In the genomic region with DNA sequence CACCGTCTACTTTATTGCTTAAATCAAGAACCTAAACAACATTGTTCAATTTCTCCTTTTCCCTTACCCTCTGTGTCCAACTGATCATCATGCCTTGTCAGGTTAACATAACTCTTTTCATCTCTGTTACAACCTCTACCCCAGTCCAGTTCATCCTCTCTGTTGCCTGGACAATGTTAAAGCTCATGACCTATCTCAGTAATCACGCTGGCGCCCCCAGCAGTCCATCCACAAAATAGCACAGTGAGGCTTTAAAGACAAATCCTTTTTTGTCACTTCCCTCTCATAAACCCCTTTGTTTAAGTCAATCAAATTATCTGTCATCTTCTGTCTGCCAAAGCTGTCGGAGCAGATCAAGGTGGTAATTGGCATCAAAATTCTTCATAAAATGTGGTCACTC, we compare ENCODE assay signal across 8 cellular contexts.
A peak's percentile ranks its signal among the peaks of the same experiment; 100 is the strongest.
DNase-seq lines count a peak whose midpoint lies in the region; ATAC-seq, FAIRE-seq and TF ChIP-seq lines count a peak whose summit lies in the region.

No MANE protein-coding gene starts in this region.

- H2AFZ ChIP-seq in MM.1S (ENCODE audit: low read length) (no peak overlapping the region), H1 (ENCODE audit: low read length) (no peak overlapping the region)

- H3K9me2 ChIP-seq in MM.1S (replicated peaks; ENCODE audit: insufficient read depth, low read length), result no peaks in the 10 kb centered on the region

- H3K4me1 ChIP-seq in MM.1S (ENCODE audit: low read length) (no peaks in the 10 kb centered on the region), H1 (replicated peaks in 1 of 4; ENCODE audit: control insufficient read depth in 3 of 4, insufficient read depth in 4 of 4, low read length in 3 of 4) (no peaks in the 10 kb centered on the region)

- H3K27ac ChIP-seq in MM.1S (ENCODE audit: low read length) (no peak overlapping the region), H1 (ENCODE audit: low read depth, low read length) (no peak overlapping the region)

- no peaks in the 10 kb centered on the region for H3K27me3 ChIP-seq in MM.1S (replicated peaks; ENCODE audit: insufficient read depth, low read length)
- no peaks in the 10 kb centered on the region for H3K27me3 ChIP-seq in H1 (replicated peaks in 1 of 4; ENCODE audit: control insufficient read depth in 3 of 4, extremely low read depth in 1 of 4, insufficient read depth in 3 of 4, low read length in 3 of 4)

- no peak overlapping the region for H2AK5ac ChIP-seq in H1 (ENCODE audit: low read depth, low read length)

- peak; percentile 80 to 84 for TF ChIP-seq RAD21 in H1 (IDR thresholded peaks at IDR 0.05 in 1 of 2, conservative IDR thresholded peaks at IDR 0.05 in 1 of 2; ENCODE audit: low read depth in 2 of 2, low read length in 2 of 2)

- H3K14ac ChIP-seq in H1 (ENCODE audit: insufficient read length), result no peak overlapping the region

- H3K23ac ChIP-seq in H1 (ENCODE audit: insufficient read length), result no peak overlapping the region

- H4K8ac ChIP-seq in H1 (ENCODE audit: extremely low read depth, insufficient read depth, low read length), result no peak overlapping the region

- peaks cover 13% of the 10 kb centered on the region for H3K36me3 Mint-ChIP-seq in activated CD4-positive, alpha-beta T cell treated with anti-CD3 and anti-CD28 coated beads, Interleukin-2, amount 10 ng/mL, durations not matched to agents 24 days and 14 days (ENCODE audit: low read depth)
- no peaks in the 10 kb centered on the region for H3K36me3 Mint-ChIP-seq in natural killer cell

- 45% methylated on average over 4 of the region's 4 CpGs; no CpG with 5 or more reads in 1 of the 2 experiments for WGBS in H1 (ENCODE audit: extremely low coverage in 1 of 2, insufficient coverage in 1 of 2, insufficient read length in 1 of 2, insufficient replicate concordance in 2 of 2, low coverage in 1 of 2, low lambda C conversion rate in 2 of 2, missing lambda C conversion rate in 1 of 2), 2 experiments

- H3K23me2 ChIP-seq in H1 (ENCODE audit: low read depth, low read length), result no peaks in the 10 kb centered on the region

- DNase-seq in A172 (ENCODE audit: low spot score), result peak; percentile 7
- DNase-seq in MM.1S, result peak; percentile 20
- DNase-seq in activated CD4-positive, alpha-beta T cell treated with anti-CD3 and anti-CD28 coated beads, Interleukin-2, amount 10 ng/mL, durations not matched to agents 24 days and 14 days, result peak; percentile 87
- peak in 1 of 2 experiments; percentile 76 for DNase-seq in H1 (ENCODE audit: low read depth in 1 of 2, low spot score in 2 of 2)
- peak; percentile 48 for DNase-seq in natural killer cell
- DNase-seq in urothelium cell line (ENCODE audit: low spot score), result peak; percentile 16

- POLR2A ChIA-PET in H1 (lab: Charles Lee; ENCODE audit: partially characterized antibody), result interaction anchor here (1.2 to 1.7 kb wide), 3 partner anchors 9 to 133 kb away, joined by 3 to 4 read pairs (median 3); no protein-coding TSS in a partner anchor

- peak; percentile 56 for ATAC-seq in GM18511 (IDR thresholded peaks at IDR 0.05; ENCODE audit: unreplicated experiment)
- ATAC-seq in natural killer cell, result peak; percentile 70 to 86 (median 70)
- no peak for ATAC-seq in HG03095 (IDR thresholded peaks at IDR 0.05; ENCODE audit: unreplicated experiment)

- H3K4me3 ChIP-seq in MM.1S (ENCODE audit: low read length) (no peak overlapping the region), H1 (ENCODE audit: extremely low read depth in 1 of 4, insufficient read depth in 2 of 4, low read depth in 3 of 4, low read length in 4 of 4) (no peak overlapping the region)

- H3K27ac Mint-ChIP-seq in activated CD4-positive, alpha-beta T cell treated with anti-CD3 and anti-CD28 coated beads, Interleukin-2, amount 10 ng/mL, durations not matched to agents 24 days and 14 days, result no peak overlapping the region
- H3K27ac Mint-ChIP-seq in natural killer cell, result peak overlapping the region; percentile 12 to 55

- no peak overlapping the region for H2BK20ac ChIP-seq in H1 (ENCODE audit: low read length)

- TF ChIP-seq POLR2A in H1 (IDR thresholded peaks at IDR 0.05; ENCODE audit: control extremely low read depth in 1 of 2, low read depth in 2 of 2, low read length in 2 of 2), result no peak

- no peak overlapping the region for H4K5ac ChIP-seq in H1 (ENCODE audit: insufficient read length, low read depth, low read length)

- H2BK15ac ChIP-seq in H1 (ENCODE audit: low read length), result no peak overlapping the region

- H3K79me1 ChIP-seq in H1 (ENCODE audit: low read depth, low read length), result peaks cover 3% of the 10 kb centered on the region; the same call in 1 of the 2 replicates

- H3K79me2 ChIP-seq in MM.1S (ENCODE audit: low read length) (no peaks in the 10 kb centered on the region), H1 (ENCODE audit: control insufficient read depth in 1 of 2, insufficient read depth in 2 of 2, low read length in 2 of 2) (peaks cover 3 to 66% of the 10 kb centered on the region in 2 experiments; a peak in 3 of 4 replicates)

- H3K18ac ChIP-seq in H1 (ENCODE audit: extremely low read depth, low read length), result no peak overlapping the region

- no peak for TF ChIP-seq EP300 in H1 (IDR thresholded peaks at IDR 0.05; ENCODE audit: borderline replicate concordance in 1 of 2, low read depth in 2 of 2, low read length in 2 of 2)

- TF ChIP-seq CTCF in MM.1S (IDR thresholded peaks at IDR 0.05; ENCODE audit: low read length) (peak; percentile 28), H1 (IDR thresholded peaks at IDR 0.05; ENCODE audit: control extremely low read depth in 1 of 3, insufficient read depth in 1 of 3, low read depth in 1 of 3, low read length in 3 of 3) (peak; percentile 28 to 74 (median 57); a peak in 3 of 4 replicates), natural killer cell (IDR thresholded peaks at IDR 0.05) (peak; percentile 72)

- H3K9me3 Mint-ChIP-seq in activated CD4-positive, alpha-beta T cell treated with anti-CD3 and anti-CD28 coated beads, Interleukin-2, amount 10 ng/mL, durations not matched to agents 24 days and 14 days, result no peaks in the 10 kb centered on the region
- H3K9me3 Mint-ChIP-seq in natural killer cell, result no peaks in the 10 kb centered on the region

- no peak overlapping the region for H3K4ac ChIP-seq in H1 (replicated peaks; ENCODE audit: insufficient read length, low read depth, low read length)

- H4K20me1 ChIP-seq in MM.1S (ENCODE audit: insufficient read depth, low read length), result no peaks in the 10 kb centered on the region
- H4K20me1 ChIP-seq in H1 (replicated peaks in 1 of 2; ENCODE audit: control insufficient read depth in 1 of 2, insufficient read depth in 2 of 2, low read length in 2 of 2), result peaks cover 0 to 2% of the 10 kb centered on the region in 2 experiments

- H3K4me1 Mint-ChIP-seq in activated CD4-positive, alpha-beta T cell treated with anti-CD3 and anti-CD28 coated beads, Interleukin-2, amount 10 ng/mL, durations not matched to agents 24 days and 14 days, result peaks cover 10% of the 10 kb centered on the region
- peaks cover 40 to 52% of the 10 kb centered on the region in 2 donors for H3K4me1 Mint-ChIP-seq in natural killer cell

- H3K4me3 Mint-ChIP-seq in activated CD4-positive, alpha-beta T cell treated with anti-CD3 and anti-CD28 coated beads, Interleukin-2, amount 10 ng/mL, durations not matched to agents 24 days and 14 days, result no peak overlapping the region
- no peak overlapping the region for H3K4me3 Mint-ChIP-seq in natural killer cell

- no peaks in the 10 kb centered on the region for H3K36me3 ChIP-seq in MM.1S (replicated peaks; ENCODE audit: insufficient read depth, low read length)
- peaks cover 0 to 6% (median 3%) of the 10 kb centered on the region in 4 experiments; a peak in 2 of 8 replicates for H3K36me3 ChIP-seq in H1 (ENCODE audit: control insufficient read depth in 2 of 4, insufficient read depth in 4 of 4, low read length in 3 of 4)

- intact Hi-C loops in activated CD4-positive, alpha-beta T cell treated with anti-CD3 and anti-CD28 coated beads, Interleukin-2, amount 10 ng/mL, durations not matched to agents 24 days and 14 days (cut with micrococcal nuclease), result loop anchor here (1.0 kb wide), 1 partner anchor 138 kb away; no protein-coding TSS in a partner anchor
- intact Hi-C loops in natural killer cell (cut with micrococcal nuclease), result loop anchor here (5.0 kb wide), 1 partner anchor 137 kb away; no protein-coding TSS in a partner anchor

- FAIRE-seq in H1 (lab: Jason Lieb, UNC), result peak; percentile 87
- FAIRE-seq in urothelium cell line (lab: Jason Lieb, UNC), result no peak

- H3F3A ChIP-seq in MM.1S (ENCODE audit: insufficient read depth, low read length), result no peaks in the 10 kb centered on the region

- no peak overlapping the region for H2BK5ac ChIP-seq in H1 (ENCODE audit: low read depth, low read length)

- H3K4me2 ChIP-seq in MM.1S (ENCODE audit: low read depth, low read length) (no peak overlapping the region), H1 (ENCODE audit: insufficient read depth in 1 of 2, low read depth in 2 of 2, low read length in 2 of 2) (no peak overlapping the region)

- no peak overlapping the region for H2BK120ac ChIP-seq in H1 (replicated peaks; ENCODE audit: low read depth, low read length)

- no peak overlapping the region for H3K9ac ChIP-seq in MM.1S (ENCODE audit: low read length)
- no peak overlapping the region for H3K9ac ChIP-seq in H1 (replicated peaks in 1 of 4; ENCODE audit: extremely low read depth in 1 of 4, low read depth in 3 of 4, low read length in 3 of 4)

- no peaks in the 10 kb centered on the region for H3K9me3 ChIP-seq in MM.1S (replicated peaks; ENCODE audit: insufficient read depth, low read length)
- H3K9me3 ChIP-seq in H1 (ENCODE audit: insufficient read depth in 2 of 2, low read depth in 1 of 2, low read length in 1 of 2), result no peaks in the 10 kb centered on the region

- H2BK12ac ChIP-seq in H1 (ENCODE audit: low read depth, low read length), result no peak overlapping the region

- H3K27me3 Mint-ChIP-seq in activated CD4-positive, alpha-beta T cell treated with anti-CD3 and anti-CD28 coated beads, Interleukin-2, amount 10 ng/mL, durations not matched to agents 24 days and 14 days, result no peaks in the 10 kb centered on the region
- no peaks in the 10 kb centered on the region for H3K27me3 Mint-ChIP-seq in natural killer cell (ENCODE audit: low read depth in 2 of 2)

- CTCF ChIA-PET in H1 (lab: Charles Lee; ENCODE audit: partially characterized antibody), result interaction anchor here (0.6 to 4.1 kb wide), 25 partner anchors 9 to 512 kb away, joined by 3 to 33 read pairs (median 4); no protein-coding TSS in a partner anchor

- no peak overlapping the region for H4K91ac ChIP-seq in H1 (replicated peaks; ENCODE audit: insufficient read length, low read length)

- no peak overlapping the region for H3K56ac ChIP-seq in H1 (replicated peaks; ENCODE audit: insufficient read length, low read depth, low read length)

TF ChIP-seq in H1, 55 proteins besides CTCF, POLR2A, EP300 and RAD21:
- no peak for TF ChIP-seq POU5F1 (IDR thresholded peaks at IDR 0.05; ENCODE audit: low read depth, low read length)
- TF ChIP-seq RBBP5 (IDR thresholded peaks at IDR 0.05; ENCODE audit: borderline replicate concordance, low read depth, low read length), result no peak
- no peak for TF ChIP-seq CREB1 (IDR thresholded peaks at IDR 0.05)
- TF ChIP-seq ZNF274 (IDR thresholded peaks at IDR 0.05; ENCODE audit: borderline replicate concordance, extremely low read depth, low read length), result no peak
- TF ChIP-seq GABPA (IDR thresholded peaks at IDR 0.05; ENCODE audit: borderline replicate concordance, insufficient read depth, low read length), result no peak
- TF ChIP-seq BCL11A (IDR thresholded peaks at IDR 0.05; ENCODE audit: low read depth in 2 of 2, low read length in 2 of 2), result no peak
